Comparison of ENCODE assay signal across 1 cellular context in the genomic region with DNA sequence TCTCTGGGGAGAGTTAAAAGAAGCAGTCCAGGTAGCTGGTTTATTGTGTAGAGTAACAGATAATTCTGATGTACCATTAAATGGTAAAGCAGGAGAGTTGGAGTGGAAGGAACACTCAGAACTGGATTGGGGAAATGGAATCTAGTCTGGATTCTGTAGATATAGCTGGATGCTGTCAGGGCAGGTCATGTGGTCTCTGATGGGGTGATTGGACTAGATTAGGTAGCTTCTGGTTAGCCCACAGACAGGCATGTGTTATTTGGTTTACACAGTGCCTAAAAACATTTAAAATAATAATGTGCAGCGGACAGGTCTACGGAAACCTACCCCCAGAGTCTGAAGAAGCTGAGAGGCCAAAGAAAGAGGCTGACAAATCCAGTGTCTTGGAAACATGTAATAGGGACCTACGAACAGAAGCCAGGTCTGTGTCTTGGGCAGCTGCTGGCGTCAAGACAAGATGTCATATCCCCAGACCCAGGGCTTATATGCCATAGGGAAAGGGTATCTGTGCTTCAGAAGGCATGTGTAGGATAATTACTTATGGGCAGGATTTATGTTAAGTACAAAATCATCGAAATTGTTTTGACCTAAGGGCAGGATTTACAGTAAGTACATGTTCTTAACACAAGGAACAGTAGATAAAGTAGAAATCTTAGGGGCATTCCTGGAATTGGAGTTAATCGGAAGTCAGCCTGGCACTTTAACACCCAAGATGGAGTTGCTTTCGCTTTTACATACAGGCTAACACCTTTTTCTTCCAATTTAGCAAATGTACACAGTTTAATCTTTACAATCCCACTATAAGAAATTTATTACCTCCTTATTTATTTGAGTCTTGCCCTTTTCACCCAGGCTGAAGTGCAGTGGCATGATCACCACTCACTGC.
TF ChIP-seq lines count a peak whose summit lies in the region.

No MANE protein-coding gene starts in this region.

TF ChIP-seq in HCT116, 20 proteins besides CTCF, POLR2A, EP300 and RAD21:
- TF ChIP-seq FOSL1 (IDR thresholded peaks at IDR 0.05; ENCODE audit: low read depth) = no peak
- TF ChIP-seq JUND (IDR thresholded peaks at IDR 0.05) = no peak
- no peak for TF ChIP-seq EGR1 (IDR thresholded peaks at IDR 0.05; ENCODE audit: low read depth)
- TF ChIP-seq SIN3A (IDR thresholded peaks at IDR 0.05; ENCODE audit: low read depth) = no peak
- no peak for TF ChIP-seq EZH2phosphoT487 (IDR thresholded peaks at IDR 0.05; ENCODE audit: borderline replicate concordance)
- no peak for TF ChIP-seq CEBPB (IDR thresholded peaks at IDR 0.05; ENCODE audit: low read depth)
- TF ChIP-seq, protein P1, sequence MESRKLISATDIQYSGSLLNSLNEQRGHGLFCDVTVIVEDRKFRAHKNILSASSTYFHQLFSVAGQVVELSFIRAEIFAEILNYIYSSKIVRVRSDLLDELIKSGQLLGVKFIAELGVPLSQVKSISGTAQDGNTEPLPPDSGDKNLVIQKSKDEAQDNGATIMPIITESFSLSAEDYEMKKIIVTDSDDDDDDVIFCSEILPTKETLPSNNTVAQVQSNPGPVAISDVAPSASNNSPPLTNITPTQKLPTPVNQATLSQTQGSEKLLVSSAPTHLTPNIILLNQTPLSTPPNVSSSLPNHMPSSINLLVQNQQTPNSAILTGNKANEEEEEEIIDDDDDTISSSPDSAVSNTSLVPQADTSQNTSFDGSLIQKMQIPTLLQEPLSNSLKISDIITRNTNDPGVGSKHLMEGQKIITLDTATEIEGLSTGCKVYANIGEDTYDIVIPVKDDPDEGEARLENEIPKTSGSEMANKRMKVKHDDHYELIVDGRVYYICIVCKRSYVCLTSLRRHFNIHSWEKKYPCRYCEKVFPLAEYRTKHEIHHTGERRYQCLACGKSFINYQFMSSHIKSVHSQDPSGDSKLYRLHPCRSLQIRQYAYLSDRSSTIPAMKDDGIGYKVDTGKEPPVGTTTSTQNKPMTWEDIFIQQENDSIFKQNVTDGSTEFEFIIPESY (IDR thresholded peaks at IDR 0.05; ENCODE audit: extremely low read depth, insufficient replicate concordance, low read length) = no peak
